In genomic region chr1:203325004-203325417, GRCh38 we compare ENCODE assay signal across 8 cellular contexts. TPM values are rescaled to one million over a fixed set of nuclear protein-coding genes. Genes with fewer than 3 reads are reported as not detected.
DNase-seq lines count a peak whose midpoint lies in the region; ATAC-seq and TF ChIP-seq lines count a peak whose summit lies in the region.

No MANE protein-coding gene starts in this region.

- TF ChIP-seq POLR2A in GM18526 (IDR thresholded peaks at IDR 0.05; ENCODE audit: extremely low read depth, insufficient read length): peak; percentile 60

- peak; percentile 36 for ATAC-seq in HG02852 (IDR thresholded peaks at IDR 0.05; ENCODE audit: unreplicated experiment)
- no peak for ATAC-seq in HG03039 (IDR thresholded peaks at IDR 0.05; ENCODE audit: unreplicated experiment)
- ATAC-seq in GM18858 (IDR thresholded peaks at IDR 0.05; ENCODE audit: unreplicated experiment): no peak

- DNase-seq in NCI-H69 (lab: John Stamatoyannopoulos, UW) (peak; percentile 94), medulla oblongata (ENCODE audit: extremely low spot score) (peak; percentile 67), mesenteric fat pad (ENCODE audit: low spot score) (no peak)
- DNase-seq in activated naive CD4-positive, alpha-beta T cell treated with Interleukin-2 at 50 U/mL for 16 hours: peak; percentile 63

RNA-seq across cellular contexts. Expression of gene BTG2, which starts 19.7 kb away (rescaled TPM):
- 178 TPM for total RNA-seq in mesenteric fat pad

RNA-seq across cellular contexts. Expression of gene FMOD, which starts 25.9 kb away (rescaled TPM):
- total RNA-seq in mesenteric fat pad: 95.2 TPM
